ENCODE assay signal across 26 cellular contexts in genomic region chr3:35335703-35336102, GRCh38.
DNase-seq lines count a peak whose midpoint lies in the region; ATAC-seq, FAIRE-seq and TF ChIP-seq lines count a peak whose summit lies in the region.
"Had no signal": no experiment of that assay in that cellular context is flagged by ENCODE, and none has a peak within 500 bp of the region (broad histone marks: within the 10 kb centered on the region; RNA-seq: fewer than 3 reads in every experiment).

No MANE protein-coding gene starts in this region.

- H3K4me1 ChIP-seq in GM23338 (ENCODE audit: insufficient read depth) (peaks cover 7% of the 10 kb centered on the region; the same call in 1 of the 2 replicates), GM12878 (ENCODE audit: control insufficient read depth, insufficient read depth, low read length) (no peaks in the 10 kb centered on the region)
- H3K4me1 ChIP-seq: HAP-1, lower lobe of right lung, Peyer's patch, psoas muscle, vagina had no signal

- no peak for TF ChIP-seq RAD21 in GM12878 (IDR thresholded peaks at IDR 0.05; ENCODE audit: insufficient read depth, low read depth, low read length)

- no peak for ATAC-seq in GM23338
- ATAC-seq in GM12878: no peak; the same call in 2 of the 3 replicates
- ATAC-seq in HG02870 (IDR thresholded peaks at IDR 0.05; ENCODE audit: unreplicated experiment): no peak
- ATAC-seq: lower lobe of right lung; psoas muscle; stimulated activated effector memory CD8-positive, alpha-beta T cell treated with anti-CD3 and anti-CD28 coated beads, Interleukin-12 subunit alpha, Interleukin-12 subunit beta, amount 100 ng/mL, for 72 hours had no signal

- TF ChIP-seq POLR2A in GM12878 (IDR thresholded peaks at IDR 0.05; ENCODE audit: low read depth, low read length): no peak

- peaks cover 9% of the 10 kb centered on the region; the same call in 2 of the 3 replicates for H3K4me1 Mint-ChIP-seq in GM23338
- H3K4me1 Mint-ChIP-seq: immature natural killer cell; stimulated activated effector memory CD8-positive, alpha-beta T cell treated with anti-CD3 and anti-CD28 coated beads, Interleukin-12 subunit alpha, Interleukin-12 subunit beta, amount 100 ng/mL, for 72 hours had no signal

- RAD21 ChIA-PET in GM12878 (lab: Charles Lee; ENCODE audit: unreplicated experiment): no interaction called here

- H3K27me3 Mint-ChIP-seq in GM23338 (ENCODE audit: insufficient read depth, low read depth, poor library complexity): no peaks in the 10 kb centered on the region
- H3K27me3 Mint-ChIP-seq: activated CD4-positive, alpha-beta memory T cell treated with anti-CD3 and anti-CD28 coated beads for 36 hours had no signal

- H3K4me2 ChIP-seq in GM23338 (no peak overlapping the region), GM12878 (ENCODE audit: control insufficient read depth, insufficient read depth) (no peak overlapping the region)
- H3K4me2 ChIP-seq: SK-N-SH had no signal

- H3K27ac ChIP-seq in GM23338 (ENCODE audit: low read depth): no peak overlapping the region
- no peak overlapping the region for H3K27ac ChIP-seq in GM12878 (ENCODE audit: control insufficient read depth, insufficient read depth)
- H3K27ac ChIP-seq: brain microvascular endothelial cell, lower lobe of right lung, Peyer's patch, psoas muscle, vagina had no signal

- 49% methylated on average over 3 of the region's 3 CpGs for WGBS in GM12878 (ENCODE audit: insufficient coverage, insufficient replicate concordance, low lambda C conversion rate, missing lambda C conversion rate)

- no peak overlapping the region for H3K9ac ChIP-seq in GM12878 (ENCODE audit: control insufficient read depth, insufficient read depth, low read length)
- H3K9ac ChIP-seq: SK-N-SH had no signal

- POLR2A ChIA-PET in GM12878 (lab: Charles Lee): no interaction called here

- H3K36me3 ChIP-seq in GM23338 (ENCODE audit: insufficient read depth) (no peaks in the 10 kb centered on the region), GM12878 (ENCODE audit: control insufficient read depth in 2 of 2, insufficient read depth in 2 of 2, low read length in 1 of 2) (no peaks in the 10 kb centered on the region)
- H3K36me3 ChIP-seq: brain microvascular endothelial cell, HAP-1, lower lobe of right lung, Peyer's patch, vagina had no signal

- H2AFZ ChIP-seq in GM23338: no peak overlapping the region
- no peak overlapping the region for H2AFZ ChIP-seq in GM12878 (ENCODE audit: control insufficient read depth, low read depth, low read length)

- intact Hi-C loops in GM12878 (cut with micrococcal nuclease; ENCODE audit: unreplicated experiment): no loop called here

- no peaks in the 10 kb centered on the region for H3F3A ChIP-seq in GM23338 (replicated peaks; ENCODE audit: low read depth)

- H3K27me3 ChIP-seq in GM23338 (ENCODE audit: insufficient read depth) (no peaks in the 10 kb centered on the region), GM12878 (replicated peaks in 1 of 2; ENCODE audit: control insufficient read depth in 2 of 2, insufficient read depth in 2 of 2, low read length in 1 of 2) (no peaks in the 10 kb centered on the region)
- H3K27me3 ChIP-seq: brain microvascular endothelial cell, Peyer's patch, vagina had no signal

- no peak overlapping the region for H3K4me3 Mint-ChIP-seq in GM23338
- H3K4me3 Mint-ChIP-seq: activated CD4-positive, alpha-beta memory T cell treated with anti-CD3 and anti-CD28 coated beads for 36 hours; immature natural killer cell; stimulated activated effector memory CD8-positive, alpha-beta T cell treated with anti-CD3 and anti-CD28 coated beads, Interleukin-12 subunit alpha, Interleukin-12 subunit beta, amount 100 ng/mL, for 72 hours had no signal

- H3K4me3 ChIP-seq in GM23338 (no peak overlapping the region), GM12878 (no peak overlapping the region)
- H3K4me3 ChIP-seq: HAP-1, lower lobe of right lung, Peyer's patch, psoas muscle, vagina had no signal

- TF ChIP-seq EP300 in GM12878 (IDR thresholded peaks at IDR 0.05; ENCODE audit: borderline replicate concordance in 1 of 2, control insufficient read depth in 1 of 2, low read depth in 2 of 2, low read length in 2 of 2): no peak

- no peak for FAIRE-seq in GM12878 (lab: Jason Lieb, UNC)
- FAIRE-seq: G401.6 had no signal

- DNase-seq in GM23338 (ENCODE audit: low spot score): peak; percentile 3
- peak; percentile 57 for DNase-seq in LHCN-M2 (ENCODE audit: low read depth)
- DNase-seq in GM12878 (ENCODE audit: low read depth, low spot score): no peak
- DNase-seq in kidney tubule cell (ENCODE audit: low spot score): peak; percentile 71
- DNase-seq in HuH-7 (ENCODE audit: low spot score): no peak
- no peak for DNase-seq in NCI-H2227 (lab: John Stamatoyannopoulos, UW; ENCODE audit: unreplicated experiment)
- DNase-seq: activated CD4-positive, alpha-beta memory T cell treated with anti-CD3 and anti-CD28 coated beads for 36 hours; activated CD4-positive, CD25-positive, alpha-beta regulatory T cell; activated gamma-delta T cell; activated T-cell treated with anti-CD3 and anti-CD28 coated beads for 4 hours; brain microvascular endothelial cell; cortex of kidney; immature natural killer cell; Karpas-422; lower lobe of right lung; NCI-H1105 treated with DMSO at 0.1 percent for 48 hours; NCI-H2029 treated with DMSO at 0.1 percent for 48 hours; NCI-H446; Peyer's patch; psoas muscle; SK-N-SH had no signal

- H3K27ac Mint-ChIP-seq in GM23338: no peak overlapping the region
- H3K27ac Mint-ChIP-seq: activated CD4-positive, alpha-beta memory T cell treated with anti-CD3 and anti-CD28 coated beads for 36 hours; immature natural killer cell; stimulated activated effector memory CD8-positive, alpha-beta T cell treated with anti-CD3 and anti-CD28 coated beads, Interleukin-12 subunit alpha, Interleukin-12 subunit beta, amount 100 ng/mL, for 72 hours had no signal

- no TSS peak for BruUV-seq in GM12878 (replicated peaks; lab: Mats Ljungman, UMichigan)

- in situ Hi-C loops in GM12878 (cut with MboI): no loop called here

- SMC1A ChIA-PET in GM12878 (lab: Charles Lee; ENCODE audit: uncharacterized antibody, unreplicated experiment): no interaction called here

- H3K36me3 Mint-ChIP-seq in GM23338 (ENCODE audit: low read depth): no peaks in the 10 kb centered on the region
- H3K36me3 Mint-ChIP-seq: activated CD4-positive, alpha-beta memory T cell treated with anti-CD3 and anti-CD28 coated beads for 36 hours; immature natural killer cell; stimulated activated effector memory CD8-positive, alpha-beta T cell treated with anti-CD3 and anti-CD28 coated beads, Interleukin-12 subunit alpha, Interleukin-12 subunit beta, amount 100 ng/mL, for 72 hours had no signal

- H4K20me1 ChIP-seq in GM23338 (replicated peaks; ENCODE audit: insufficient read depth) (no peaks in the 10 kb centered on the region), GM12878 (ENCODE audit: control insufficient read depth, insufficient read depth) (no peaks in the 10 kb centered on the region)

- H3K9me2 ChIP-seq in GM23338 (ENCODE audit: insufficient read depth): no peaks in the 10 kb centered on the region
- H3K9me2 ChIP-seq: SK-N-SH had no signal

- CTCF ChIA-PET in GM12878 (lab: Yijun Ruan, JAX): no interaction called here

- no peaks in the 10 kb centered on the region for H3K9me3 ChIP-seq in GM12878 (replicated peaks; ENCODE audit: control insufficient read depth, insufficient read depth, low read length)
- H3K9me3 ChIP-seq: HAP-1, lower lobe of right lung, Peyer's patch, psoas muscle, SK-N-SH, vagina had no signal

- H3K79me2 ChIP-seq in GM23338 (replicated peaks; ENCODE audit: insufficient read depth): no peaks in the 10 kb centered on the region
- H3K79me2 ChIP-seq in GM12878 (ENCODE audit: control insufficient read depth, insufficient read depth, low read length): no peaks in the 10 kb centered on the region

- TF ChIP-seq CTCF in GM23338 (conservative IDR thresholded peaks at IDR 0.05; ENCODE audit: low read depth in 2 of 2): no peak
- no peak for TF ChIP-seq CTCF in GM12878 (IDR thresholded peaks at IDR 0.05 in 2 of 3, conservative IDR thresholded peaks at IDR 0.05 in 1 of 3; ENCODE audit: control insufficient read depth in 2 of 3, extremely low read depth in 1 of 3, insufficient read depth in 1 of 3, low read depth in 3 of 3, low read length in 3 of 3)

- no peaks in the 10 kb centered on the region for H3K9me3 Mint-ChIP-seq in GM23338

TF ChIP-seq in GM23338, 12 proteins besides CTCF, POLR2A, EP300 and RAD21 (continues in another document):
- no peak for TF ChIP-seq POLR2AphosphoS5 (IDR thresholded peaks at IDR 0.05; ENCODE audit: low read depth)
- TF ChIP-seq EZH2 (IDR thresholded peaks at IDR 0.05; ENCODE audit: low read depth, unreplicated experiment): no peak
- no peak for TF ChIP-seq JUNB (IDR thresholded peaks at IDR 0.05; ENCODE audit: unreplicated experiment)
- no peak for TF ChIP-seq ZNF331 (CRISPR knock-in tag; IDR thresholded peaks at IDR 0.05; ENCODE audit: low read depth)

TF ChIP-seq in GM12878, 131 proteins besides CTCF, POLR2A, EP300 and RAD21:
- TF ChIP-seq, protein P1, sequence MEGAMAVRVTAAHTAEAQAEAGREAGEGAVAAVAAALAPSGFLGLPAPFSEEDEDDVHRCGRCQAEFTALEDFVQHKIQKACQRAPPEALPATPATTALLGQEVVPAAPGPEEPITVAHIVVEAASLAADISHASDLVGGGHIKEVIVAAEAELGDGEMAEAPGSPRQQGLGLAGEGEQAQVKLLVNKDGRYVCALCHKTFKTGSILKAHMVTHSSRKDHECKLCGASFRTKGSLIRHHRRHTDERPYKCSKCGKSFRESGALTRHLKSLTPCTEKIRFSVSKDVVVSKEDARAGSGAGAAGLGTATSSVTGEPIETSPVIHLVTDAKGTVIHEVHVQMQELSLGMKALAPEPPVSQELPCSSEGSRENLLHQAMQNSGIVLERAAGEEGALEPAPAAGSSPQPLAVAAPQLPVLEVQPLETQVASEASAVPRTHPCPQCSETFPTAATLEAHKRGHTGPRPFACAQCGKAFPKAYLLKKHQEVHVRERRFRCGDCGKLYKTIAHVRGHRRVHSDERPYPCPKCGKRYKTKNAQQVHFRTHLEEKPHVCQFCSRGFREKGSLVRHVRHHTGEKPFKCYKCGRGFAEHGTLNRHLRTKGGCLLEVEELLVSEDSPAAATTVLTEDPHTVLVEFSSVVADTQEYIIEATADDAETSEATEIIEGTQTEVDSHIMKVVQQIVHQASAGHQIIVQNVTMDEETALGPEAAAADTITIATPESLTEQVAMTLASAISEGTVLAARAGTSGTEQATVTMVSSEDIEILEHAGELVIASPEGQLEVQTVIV (IDR thresholded peaks at IDR 0.05; ENCODE audit: borderline replicate concordance, partially characterized antibody): no peak
- TF ChIP-seq JUNB (IDR thresholded peaks at IDR 0.05): peak; percentile 31; the same call in 1 of the 2 replicates

Comparison
In these comparisons a context has a peak if more than half of its experiments do, and no peak if none do; other contexts are left out.
1. DNase-seq: peak in GM23338 (single experiment), LHCN-M2 (single experiment) and kidney tubule cell (single experiment); none in GM12878 (single experiment), HuH-7 (single experiment) and NCI-H2227 (single experiment).